In the genomic region with DNA sequence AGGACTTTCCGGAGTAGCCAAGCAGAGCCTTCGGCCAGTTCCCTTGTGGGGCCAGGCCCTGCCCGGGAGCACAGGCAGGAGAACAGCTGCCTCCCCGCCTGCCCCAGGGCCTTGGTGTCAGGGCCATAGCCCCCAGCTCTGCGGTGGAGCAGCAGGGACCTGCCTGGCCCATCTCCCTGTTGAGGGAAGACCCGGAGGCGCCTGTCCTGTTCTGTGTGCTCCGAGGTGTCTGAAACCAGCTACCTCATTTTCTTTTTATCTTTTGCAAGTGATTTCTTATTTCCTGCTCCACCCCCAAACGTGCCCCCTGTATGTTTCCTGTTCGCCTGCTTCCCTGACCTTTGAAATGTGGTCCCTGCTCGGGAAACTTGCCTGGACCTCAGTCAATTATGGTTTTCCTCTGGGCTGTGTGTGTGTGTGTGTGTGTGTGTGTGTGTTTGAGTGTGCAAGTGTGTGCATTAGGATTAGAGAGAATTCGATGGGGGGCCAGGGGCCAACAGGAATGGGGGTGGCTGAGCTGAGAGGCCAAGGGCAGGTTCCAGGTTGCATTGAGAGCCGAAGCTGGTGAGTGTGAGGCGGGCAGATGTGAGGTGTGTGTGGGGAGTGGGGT, we compare ENCODE assay signal across 1 cellular context.
TF ChIP-seq lines count a peak whose summit lies in the region.

No MANE protein-coding gene starts in this region.

TF ChIP-seq in HepG2, 621 proteins besides CTCF, POLR2A, EP300 and RAD21 (continued from another document and continues in another):
- TF ChIP-seq MLX (CRISPR knock-in tag; IDR thresholded peaks at IDR 0.05) (peak; percentile 53; the same call in 1 of the 2 replicates), GATAD2A (CRISPR knock-in tag; IDR thresholded peaks at IDR 0.05) (peak; percentile 53; the same call in 1 of the 2 replicates), NFIB (CRISPR knock-in tag; IDR thresholded peaks at IDR 0.05; ENCODE audit: borderline replicate concordance) (no peak), ZNF484 (CRISPR knock-in tag; IDR thresholded peaks at IDR 0.05; ENCODE audit: borderline replicate concordance, low read depth) (no peak), RFX1 (IDR thresholded peaks at IDR 0.05) (no peak), KMT2B (CRISPR knock-in tag; IDR thresholded peaks at IDR 0.05) (no peak), ZBTB25 (CRISPR knock-in tag; IDR thresholded peaks at IDR 0.05) (0 out of 2 replicates have a peak, but pooled peaks have one; percentile 26), MTA3 (CRISPR knock-in tag; IDR thresholded peaks at IDR 0.05) (no peak), ZNF414 (CRISPR knock-in tag; IDR thresholded peaks at IDR 0.05) (0 out of 2 replicates have a peak, but pooled peaks have one; percentile 29), ZNF598 (CRISPR knock-in tag; IDR thresholded peaks at IDR 0.05; ENCODE audit: borderline replicate concordance) (peak; percentile 45; the same call in 1 of the 2 replicates), ZNF7 (CRISPR knock-in tag; IDR thresholded peaks at IDR 0.05) (no peak), ATAD3A (CRISPR knock-in tag; IDR thresholded peaks at IDR 0.05) (no peak), MXD4 (CRISPR knock-in tag; IDR thresholded peaks at IDR 0.05) (no peak), ZNF704 (CRISPR knock-in tag; IDR thresholded peaks at IDR 0.05; ENCODE audit: borderline replicate concordance) (0 out of 2 replicates have a peak, but pooled peaks have one; percentile 27), ZNF17 (CRISPR knock-in tag; IDR thresholded peaks at IDR 0.05) (no peak), ETV5 (CRISPR knock-in tag; IDR thresholded peaks at IDR 0.05; ENCODE audit: borderline replicate concordance) (peak; percentile 87), NRL (CRISPR knock-in tag; IDR thresholded peaks at IDR 0.05; ENCODE audit: borderline replicate concordance) (no peak; the same call in 1 of the 2 replicates), RXRB (CRISPR knock-in tag; IDR thresholded peaks at IDR 0.05; ENCODE audit: borderline replicate concordance) (0 out of 2 replicates have a peak, but pooled peaks have one; percentile 7), RARG (CRISPR knock-in tag; IDR thresholded peaks at IDR 0.05; ENCODE audit: low read depth) (no peak), ZNF605 (CRISPR knock-in tag; IDR thresholded peaks at IDR 0.05) (peak; percentile 59; the same call in 1 of the 2 replicates), POLR2G (IDR thresholded peaks at IDR 0.05; ENCODE audit: low read depth, low read length) (peak; percentile 46; the same call in 1 of the 2 replicates), ARNTL (CRISPR knock-in tag; IDR thresholded peaks at IDR 0.05) (peak; percentile 83), DRAP1 (CRISPR knock-in tag; IDR thresholded peaks at IDR 0.05) (peak; percentile 70), TEAD3 (CRISPR knock-in tag; optimal IDR thresholded peaks at IDR 0.05; ENCODE audit: borderline replicate concordance) (peak; percentile 40), CCDC6 (CRISPR knock-in tag; IDR thresholded peaks at IDR 0.05) (0 out of 2 replicates have a peak, but pooled peaks have one; percentile 41), REXO4 (CRISPR knock-in tag; IDR thresholded peaks at IDR 0.05; ENCODE audit: borderline replicate concordance) (no peak), POLR2AphosphoS5 (IDR thresholded peaks at IDR 0.05; ENCODE audit: low read depth, low read length) (peak; percentile 40; the same call in 1 of the 2 replicates)
- TF ChIP-seq, protein P1, sequence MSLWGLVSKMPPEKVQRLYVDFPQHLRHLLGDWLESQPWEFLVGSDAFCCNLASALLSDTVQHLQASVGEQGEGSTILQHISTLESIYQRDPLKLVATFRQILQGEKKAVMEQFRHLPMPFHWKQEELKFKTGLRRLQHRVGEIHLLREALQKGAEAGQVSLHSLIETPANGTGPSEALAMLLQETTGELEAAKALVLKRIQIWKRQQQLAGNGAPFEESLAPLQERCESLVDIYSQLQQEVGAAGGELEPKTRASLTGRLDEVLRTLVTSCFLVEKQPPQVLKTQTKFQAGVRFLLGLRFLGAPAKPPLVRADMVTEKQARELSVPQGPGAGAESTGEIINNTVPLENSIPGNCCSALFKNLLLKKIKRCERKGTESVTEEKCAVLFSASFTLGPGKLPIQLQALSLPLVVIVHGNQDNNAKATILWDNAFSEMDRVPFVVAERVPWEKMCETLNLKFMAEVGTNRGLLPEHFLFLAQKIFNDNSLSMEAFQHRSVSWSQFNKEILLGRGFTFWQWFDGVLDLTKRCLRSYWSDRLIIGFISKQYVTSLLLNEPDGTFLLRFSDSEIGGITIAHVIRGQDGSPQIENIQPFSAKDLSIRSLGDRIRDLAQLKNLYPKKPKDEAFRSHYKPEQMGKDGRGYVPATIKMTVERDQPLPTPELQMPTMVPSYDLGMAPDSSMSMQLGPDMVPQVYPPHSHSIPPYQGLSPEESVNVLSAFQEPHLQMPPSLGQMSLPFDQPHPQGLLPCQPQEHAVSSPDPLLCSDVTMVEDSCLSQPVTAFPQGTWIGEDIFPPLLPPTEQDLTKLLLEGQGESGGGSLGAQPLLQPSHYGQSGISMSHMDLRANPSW (CRISPR knock-in tag; IDR thresholded peaks at IDR 0.05; ENCODE audit: borderline replicate concordance) = no peak
- TF ChIP-seq, protein P2, sequence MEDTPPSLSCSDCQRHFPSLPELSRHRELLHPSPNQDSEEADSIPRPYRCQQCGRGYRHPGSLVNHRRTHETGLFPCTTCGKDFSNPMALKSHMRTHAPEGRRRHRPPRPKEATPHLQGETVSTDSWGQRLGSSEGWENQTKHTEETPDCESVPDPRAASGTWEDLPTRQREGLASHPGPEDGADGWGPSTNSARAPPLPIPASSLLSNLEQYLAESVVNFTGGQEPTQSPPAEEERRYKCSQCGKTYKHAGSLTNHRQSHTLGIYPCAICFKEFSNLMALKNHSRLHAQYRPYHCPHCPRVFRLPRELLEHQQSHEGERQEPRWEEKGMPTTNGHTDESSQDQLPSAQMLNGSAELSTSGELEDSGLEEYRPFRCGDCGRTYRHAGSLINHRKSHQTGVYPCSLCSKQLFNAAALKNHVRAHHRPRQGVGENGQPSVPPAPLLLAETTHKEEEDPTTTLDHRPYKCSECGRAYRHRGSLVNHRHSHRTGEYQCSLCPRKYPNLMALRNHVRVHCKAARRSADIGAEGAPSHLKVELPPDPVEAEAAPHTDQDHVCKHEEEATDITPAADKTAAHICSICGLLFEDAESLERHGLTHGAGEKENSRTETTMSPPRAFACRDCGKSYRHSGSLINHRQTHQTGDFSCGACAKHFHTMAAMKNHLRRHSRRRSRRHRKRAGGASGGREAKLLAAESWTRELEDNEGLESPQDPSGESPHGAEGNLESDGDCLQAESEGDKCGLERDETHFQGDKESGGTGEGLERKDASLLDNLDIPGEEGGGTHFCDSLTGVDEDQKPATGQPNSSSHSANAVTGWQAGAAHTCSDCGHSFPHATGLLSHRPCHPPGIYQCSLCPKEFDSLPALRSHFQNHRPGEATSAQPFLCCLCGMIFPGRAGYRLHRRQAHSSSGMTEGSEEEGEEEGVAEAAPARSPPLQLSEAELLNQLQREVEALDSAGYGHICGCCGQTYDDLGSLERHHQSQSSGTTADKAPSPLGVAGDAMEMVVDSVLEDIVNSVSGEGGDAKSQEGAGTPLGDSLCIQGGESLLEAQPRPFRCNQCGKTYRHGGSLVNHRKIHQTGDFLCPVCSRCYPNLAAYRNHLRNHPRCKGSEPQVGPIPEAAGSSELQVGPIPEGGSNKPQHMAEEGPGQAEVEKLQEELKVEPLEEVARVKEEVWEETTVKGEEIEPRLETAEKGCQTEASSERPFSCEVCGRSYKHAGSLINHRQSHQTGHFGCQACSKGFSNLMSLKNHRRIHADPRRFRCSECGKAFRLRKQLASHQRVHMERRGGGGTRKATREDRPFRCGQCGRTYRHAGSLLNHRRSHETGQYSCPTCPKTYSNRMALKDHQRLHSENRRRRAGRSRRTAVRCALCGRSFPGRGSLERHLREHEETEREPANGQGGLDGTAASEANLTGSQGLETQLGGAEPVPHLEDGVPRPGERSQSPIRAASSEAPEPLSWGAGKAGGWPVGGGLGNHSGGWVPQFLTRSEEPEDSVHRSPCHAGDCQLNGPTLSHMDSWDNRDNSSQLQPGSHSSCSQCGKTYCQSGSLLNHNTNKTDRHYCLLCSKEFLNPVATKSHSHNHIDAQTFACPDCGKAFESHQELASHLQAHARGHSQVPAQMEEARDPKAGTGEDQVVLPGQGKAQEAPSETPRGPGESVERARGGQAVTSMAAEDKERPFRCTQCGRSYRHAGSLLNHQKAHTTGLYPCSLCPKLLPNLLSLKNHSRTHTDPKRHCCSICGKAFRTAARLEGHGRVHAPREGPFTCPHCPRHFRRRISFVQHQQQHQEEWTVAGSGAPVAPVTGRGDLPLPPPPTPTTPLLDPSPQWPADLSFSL (CRISPR knock-in tag; IDR thresholded peaks at IDR 0.05) = peak; percentile 96
- TF ChIP-seq, protein P3, sequence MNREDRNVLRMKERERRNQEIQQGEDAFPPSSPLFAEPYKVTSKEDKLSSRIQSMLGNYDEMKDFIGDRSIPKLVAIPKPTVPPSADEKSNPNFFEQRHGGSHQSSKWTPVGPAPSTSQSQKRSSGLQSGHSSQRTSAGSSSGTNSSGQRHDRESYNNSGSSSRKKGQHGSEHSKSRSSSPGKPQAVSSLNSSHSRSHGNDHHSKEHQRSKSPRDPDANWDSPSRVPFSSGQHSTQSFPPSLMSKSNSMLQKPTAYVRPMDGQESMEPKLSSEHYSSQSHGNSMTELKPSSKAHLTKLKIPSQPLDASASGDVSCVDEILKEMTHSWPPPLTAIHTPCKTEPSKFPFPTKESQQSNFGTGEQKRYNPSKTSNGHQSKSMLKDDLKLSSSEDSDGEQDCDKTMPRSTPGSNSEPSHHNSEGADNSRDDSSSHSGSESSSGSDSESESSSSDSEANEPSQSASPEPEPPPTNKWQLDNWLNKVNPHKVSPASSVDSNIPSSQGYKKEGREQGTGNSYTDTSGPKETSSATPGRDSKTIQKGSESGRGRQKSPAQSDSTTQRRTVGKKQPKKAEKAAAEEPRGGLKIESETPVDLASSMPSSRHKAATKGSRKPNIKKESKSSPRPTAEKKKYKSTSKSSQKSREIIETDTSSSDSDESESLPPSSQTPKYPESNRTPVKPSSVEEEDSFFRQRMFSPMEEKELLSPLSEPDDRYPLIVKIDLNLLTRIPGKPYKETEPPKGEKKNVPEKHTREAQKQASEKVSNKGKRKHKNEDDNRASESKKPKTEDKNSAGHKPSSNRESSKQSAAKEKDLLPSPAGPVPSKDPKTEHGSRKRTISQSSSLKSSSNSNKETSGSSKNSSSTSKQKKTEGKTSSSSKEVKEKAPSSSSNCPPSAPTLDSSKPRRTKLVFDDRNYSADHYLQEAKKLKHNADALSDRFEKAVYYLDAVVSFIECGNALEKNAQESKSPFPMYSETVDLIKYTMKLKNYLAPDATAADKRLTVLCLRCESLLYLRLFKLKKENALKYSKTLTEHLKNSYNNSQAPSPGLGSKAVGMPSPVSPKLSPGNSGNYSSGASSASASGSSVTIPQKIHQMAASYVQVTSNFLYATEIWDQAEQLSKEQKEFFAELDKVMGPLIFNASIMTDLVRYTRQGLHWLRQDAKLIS (CRISPR knock-in tag; IDR thresholded peaks at IDR 0.05) = no peak
- TF ChIP-seq, protein P4, sequence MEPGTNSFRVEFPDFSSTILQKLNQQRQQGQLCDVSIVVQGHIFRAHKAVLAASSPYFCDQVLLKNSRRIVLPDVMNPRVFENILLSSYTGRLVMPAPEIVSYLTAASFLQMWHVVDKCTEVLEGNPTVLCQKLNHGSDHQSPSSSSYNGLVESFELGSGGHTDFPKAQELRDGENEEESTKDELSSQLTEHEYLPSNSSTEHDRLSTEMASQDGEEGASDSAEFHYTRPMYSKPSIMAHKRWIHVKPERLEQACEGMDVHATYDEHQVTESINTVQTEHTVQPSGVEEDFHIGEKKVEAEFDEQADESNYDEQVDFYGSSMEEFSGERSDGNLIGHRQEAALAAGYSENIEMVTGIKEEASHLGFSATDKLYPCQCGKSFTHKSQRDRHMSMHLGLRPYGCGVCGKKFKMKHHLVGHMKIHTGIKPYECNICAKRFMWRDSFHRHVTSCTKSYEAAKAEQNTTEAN (CRISPR knock-in tag; conservative IDR thresholded peaks at IDR 0.05) = peak; percentile 98
